In genomic region chr19:38650180-38650775, GRCh38 we compare ENCODE assay signal across 8 cellular contexts. TPM values are rescaled to one million over a fixed set of nuclear protein-coding genes. Genes with fewer than 3 reads are reported as not detected.
DNase-seq lines count a peak whose midpoint lies in the region; FAIRE-seq and TF ChIP-seq lines count a peak whose summit lies in the region.

No MANE protein-coding gene starts in this region.

- no peak for DNase-seq in AG04450 (ENCODE audit: low read depth, low spot score)
- DNase-seq in Karpas-422 = no peak
- DNase-seq in mammary epithelial cell = no peak
- no peak for DNase-seq in RCC 7860 (ENCODE audit: low spot score)
- DNase-seq in hippocampal formation (lab: John Stamatoyannopoulos, UW) = no peak
- no peak for DNase-seq in amniotic stem cell (lab: John Stamatoyannopoulos, UW)
- DNase-seq in NCI-H2081 treated with DMSO at 0.1 percent for 48 hours (lab: John Stamatoyannopoulos, UW) = no peak

- H3K9me3 ChIP-seq in AG04450 (ENCODE audit: control insufficient read depth, insufficient read depth, low read length) (no peaks in the 10 kb centered on the region; the same call in 1 of the 2 replicates), Karpas-422 (ENCODE audit: low read length) (no peaks in the 10 kb centered on the region), mammary epithelial cell (replicated peaks; ENCODE audit: insufficient read depth, low read length) (peaks cover 2% of the 10 kb centered on the region), mucosa of rectum (ENCODE audit: control insufficient read depth in 2 of 2, low read length in 2 of 2) (no peaks in the 10 kb centered on the region)

- H3K27me3 ChIP-seq in AG04450 (ENCODE audit: control insufficient read depth, insufficient read depth, low read length) (no peaks in the 10 kb centered on the region), Karpas-422 (ENCODE audit: low read length) (no peaks in the 10 kb centered on the region), mammary epithelial cell (ENCODE audit: insufficient read depth, low read length) (no peaks in the 10 kb centered on the region), mucosa of rectum (ENCODE audit: control insufficient read depth in 2 of 2, insufficient read depth in 2 of 2, low read length in 2 of 2) (no peaks in the 10 kb centered on the region)

- H3K27ac ChIP-seq in AG04450 (ENCODE audit: low read depth, low read length) = peak overlapping the region; percentile 69
- H3K27ac ChIP-seq in Karpas-422 (ENCODE audit: low read length) = no peak overlapping the region
- H3K27ac ChIP-seq in mammary epithelial cell (ENCODE audit: insufficient read depth, low read depth, low read length) = peak overlapping the region; percentile 100
- peak overlapping the region; percentile 96 to 97 for H3K27ac ChIP-seq in mucosa of rectum (ENCODE audit: low read depth in 2 of 2, low read length in 2 of 2)

- WGBS in mammary epithelial cell (ENCODE audit: low coverage, missing lambda C conversion rate) = 0% methylated on average over 4 of the region's 8 CpGs

- H3K4me3 ChIP-seq in AG04450 (ENCODE audit: low read depth, low read length) (peak overlapping the region; percentile 89), Karpas-422 (ENCODE audit: low read length) (peak overlapping the region; percentile 95; the same call in 1 of the 2 replicates), mammary epithelial cell (replicated peaks in 1 of 3; ENCODE audit: insufficient read depth in 1 of 3, low read depth in 2 of 3, low read length in 3 of 3) (peak overlapping the region; percentile 89 to 99 (median 95)), mucosa of rectum (ENCODE audit: low read length in 2 of 2) (peak overlapping the region; percentile 77 to 97)

- H3K36me3 ChIP-seq in Karpas-422 (ENCODE audit: insufficient read depth, low read length) (no peaks in the 10 kb centered on the region), mammary epithelial cell (ENCODE audit: insufficient read depth, low read length) (peaks cover 6% of the 10 kb centered on the region), mucosa of rectum (ENCODE audit: control insufficient read depth in 2 of 2, insufficient read depth in 2 of 2, low read length in 2 of 2) (peaks cover 0 to 3% of the 10 kb centered on the region in 2 donors)

- in situ Hi-C loops in mammary epithelial cell (cut with MboI; ENCODE audit: low sequenced_read_pairs in 2 of 2) = loop anchor here in 1 of 2 donors (5.0 kb wide), 1 partner anchor 42 kb away; no protein-coding TSS in a partner anchor

- H3K9ac ChIP-seq in Karpas-422 (ENCODE audit: low read length) = peak overlapping the region; percentile 92; the same call in 1 of the 2 replicates
- H3K9ac ChIP-seq in mammary epithelial cell (ENCODE audit: insufficient read depth, low read length) = peak overlapping the region; percentile 100
- peak overlapping the region; percentile 98 to 99 for H3K9ac ChIP-seq in mucosa of rectum (ENCODE audit: low read depth in 1 of 2, low read length in 2 of 2)

- POLR2A ChIA-PET in AG04450 (lab: Yijun Ruan, JAX) = interaction anchor here (0.8 kb wide), 1 partner anchor 9 kb away, joined by 3 read pairs; no protein-coding TSS in a partner anchor

- dilution Hi-C loops in mammary epithelial cell (cut with HindIII; ENCODE audit: low sequenced_read_pairs) = no loop called here

- peaks cover 12% of the 10 kb centered on the region for H4K20me1 ChIP-seq in Karpas-422 (ENCODE audit: insufficient read depth, low read depth, low read length)
- no peaks in the 10 kb centered on the region for H4K20me1 ChIP-seq in mammary epithelial cell (ENCODE audit: insufficient read depth, low read length)

- H3K9me2 ChIP-seq in Karpas-422 (replicated peaks; ENCODE audit: insufficient read depth, low read length) = no peaks in the 10 kb centered on the region

- H3K4me2 ChIP-seq in Karpas-422 (ENCODE audit: low read depth, low read length, poor library complexity, severe bottlenecking) (peak overlapping the region; percentile 82), mammary epithelial cell (ENCODE audit: insufficient read depth, low read depth, low read length) (peak overlapping the region; percentile 83)

- intact Hi-C loops in mammary epithelial cell (cut with micrococcal nuclease) = loop anchor here (2.0 kb wide), 1 partner anchor 13 kb away; no protein-coding TSS in a partner anchor

- BruUV-seq in mammary epithelial cell (replicated peaks; lab: Mats Ljungman, UMichigan) = TSS peak; percentile 55

- H3K4me1 ChIP-seq in Karpas-422 (ENCODE audit: low read length) = peaks cover 57% of the 10 kb centered on the region
- H3K4me1 ChIP-seq in mammary epithelial cell (ENCODE audit: insufficient read depth, low read length) = peaks cover 48% of the 10 kb centered on the region
- peaks cover 55 to 58% of the 10 kb centered on the region in 2 donors for H3K4me1 ChIP-seq in mucosa of rectum (ENCODE audit: control insufficient read depth in 2 of 2, insufficient read depth in 2 of 2, low read length in 2 of 2)

- TF ChIP-seq CTCF in AG04450 (IDR thresholded peaks at IDR 0.05; ENCODE audit: low read depth, low read length) (no peak), mammary epithelial cell (conservative IDR thresholded peaks at IDR 0.05 in 1 of 2, IDR thresholded peaks at IDR 0.05 in 1 of 2; ENCODE audit: extremely low read depth in 1 of 2, insufficient read depth in 1 of 2, low read depth in 1 of 2, low read length in 2 of 2) (no peak)

- no peak for FAIRE-seq in RCC 7860 (lab: Jason Lieb, UNC)

- H2AFZ ChIP-seq in Karpas-422 (ENCODE audit: low read length) = no peak overlapping the region
- no peak overlapping the region for H2AFZ ChIP-seq in mammary epithelial cell (ENCODE audit: low read depth, low read length)

- CTCF ChIA-PET in AG04450 (lab: Charles Lee) = no interaction called here
- CTCF ChIA-PET in mammary epithelial cell (lab: Charles Lee; ENCODE audit: low non-redundant PET) = no interaction called here

- peaks cover 78% of the 10 kb centered on the region for H3K79me2 ChIP-seq in Karpas-422 (ENCODE audit: low read length)
- H3K79me2 ChIP-seq in mammary epithelial cell (ENCODE audit: insufficient read depth, low read length) = peaks cover 79% of the 10 kb centered on the region

RNA-seq across cellular contexts. Expression of gene ACTN4, which starts 2.8 kb away (rescaled TPM):
- polyA plus RNA-seq in AG04450 (2011; rRNA removed) (300 and 359 TPM in 2 replicates), mammary epithelial cell (524 TPM)
- polyA minus RNA-seq in AG04450 (2011; rRNA and poly(A)+ RNA removed) = 243 and 327 TPM in 2 replicates
- 54.6 and 106 TPM in 2 replicates for total RNA-seq in Karpas-422 (2014; rRNA removed; shearing (Covaris generic); ENCODE audit: low replicate concordance)
- 1,000 to 10,000 TPM in 1 of 2 donors, 100 to 1,000 TPM in 1; 951 to 1,146 TPM for total RNA-seq in mammary epithelial cell
- polyA minus RNA-seq in mammary epithelial cell = 912 TPM

RNA-seq across cellular contexts. Expression of gene EIF3K, which starts 31.3 kb away (rescaled TPM):
- polyA plus RNA-seq in AG04450 (2011; rRNA removed) = 168 and 250 TPM in 2 replicates
- polyA minus RNA-seq in AG04450 (2011; rRNA and poly(A)+ RNA removed) = 283 and 385 TPM in 2 replicates
- 474 and 745 TPM in 2 replicates for total RNA-seq in Karpas-422 (2014; rRNA removed; shearing (Covaris generic); ENCODE audit: low replicate concordance)
- 100 to 1,000 TPM; 237 to 319 TPM for total RNA-seq in mammary epithelial cell
- polyA plus RNA-seq in mammary epithelial cell = 490 TPM
- 368 TPM for polyA minus RNA-seq in mammary epithelial cell

RNA-seq across cellular contexts. Expression of gene MAP4K1, which starts 32.5 kb away (rescaled TPM):
- polyA plus RNA-seq in AG04450 (2011; rRNA removed) (0.09 and 0.31 TPM in 2 replicates), mammary epithelial cell (0.51 TPM)
- polyA minus RNA-seq in AG04450 (2011; rRNA and poly(A)+ RNA removed) = not detected in 2 replicates
- total RNA-seq in Karpas-422 (2014; rRNA removed; shearing (Covaris generic); ENCODE audit: low replicate concordance) = 262 and 352 TPM in 2 replicates
- total RNA-seq in mammary epithelial cell = under 1 TPM in 1 of 2 donors, not detected in 1; 0.75 TPM
- not detected for polyA minus RNA-seq in mammary epithelial cell

Comparison
In these comparisons a context has a peak if more than half of its experiments do, and no peak if none do; other contexts are left out.
1. RNA of gene MAP4K1, which starts 32.5 kb away (total RNA-seq): 262 to 352 TPM in Karpas-422; 0.75 TPM in mammary epithelial cell; every median in the first group is over 100 times any median in the second.
2. Peak in every context shown above with its lines, with median percentiles within 50 percentile points of each other: H3K4me3 ChIP-seq and H3K9ac ChIP-seq.